ENCODE assay signal across 23 cellular contexts in the genomic region with DNA sequence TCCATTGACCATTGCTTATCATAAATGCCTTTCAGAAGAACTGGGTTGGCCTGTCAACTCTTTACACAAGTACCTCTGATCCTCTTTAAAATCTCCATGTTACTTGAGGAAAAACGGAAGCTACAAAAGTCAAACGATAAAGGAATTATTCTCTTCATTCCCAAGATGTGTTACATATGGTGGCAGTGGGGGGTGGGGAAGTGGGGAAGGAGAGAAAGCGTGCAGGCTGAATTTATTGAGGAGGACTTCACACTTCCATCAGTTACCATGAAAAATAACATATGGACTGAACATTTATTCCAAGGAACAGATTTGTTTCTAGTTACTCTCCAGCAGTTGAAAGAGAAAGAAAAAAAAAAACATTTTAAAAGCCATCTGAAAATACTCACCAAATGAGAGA.
"Had no signal": no experiment of that assay in that cellular context is flagged by ENCODE, and none has a peak within 500 bp of the region (broad histone marks: within the 10 kb centered on the region; RNA-seq: fewer than 3 reads in every experiment).

No MANE protein-coding gene starts in this region.

- DNase-seq: naive B cell; naive thymus-derived CD8-positive, alpha-beta T cell; occipital lobe; ovary; psoas muscle; right cardiac atrium; right lobe of liver; sigmoid colon; small intestine; stimulated activated CD4-positive, alpha-beta T cell treated with anti-CD3 and anti-CD28 coated beads, Interleukin-15, amount 100 ng/mL, for 24 hours; stimulated activated CD4-positive, alpha-beta T cell treated with anti-CD3 and anti-CD28 coated beads, Interleukin-2, amount 100 ng/mL, for 24 hours; stimulated activated CD4-positive, alpha-beta T cell treated with anti-CD3 and anti-CD28 coated beads, Interleukin-2, amount 100 ng/mL, for 48 hours; stimulated activated CD4-positive, alpha-beta T cell treated with anti-CD3 and anti-CD28 coated beads, Interleukin-4, amount 100 ng/mL, for 24 hours; stimulated activated naive B cell treated with anti-CD40 and anti-IgM and Interleukin-4, amounts not matched to agents 10 μg/mL and 1 μg/mL and 100 μg/mL, for 72 hours; stimulated activated naive CD4-positive, alpha-beta T cell treated with Interleukin-2 at 50 U/mL for 16 hours; stomach; testis; trophoblast cell; upper lobe of left lung had no signal

- H3K4me3 ChIP-seq: neural progenitor cell, ovary, psoas muscle, right lobe of liver, sigmoid colon, stomach, suprapubic skin, testis, tibial nerve, upper lobe of left lung had no signal

- H3K9me3 ChIP-seq: ovary, psoas muscle, right lobe of liver, sigmoid colon, stomach, suprapubic skin, testis, tibial nerve, upper lobe of left lung had no signal

- H3K36me3 ChIP-seq: neural progenitor cell, ovary, right lobe of liver, sigmoid colon, stomach, suprapubic skin, tibial nerve, upper lobe of left lung had no signal

- H2AFZ ChIP-seq: neural progenitor cell, parathyroid adenoma had no signal

- H3K9ac ChIP-seq: neural progenitor cell, parathyroid adenoma had no signal

- H3K4me2 ChIP-seq: neural progenitor cell had no signal

- H3K4me1 ChIP-seq: parathyroid adenoma, psoas muscle, right lobe of liver, sigmoid colon, suprapubic skin, testis, tibial nerve, upper lobe of left lung had no signal

- H3K79me2 ChIP-seq: parathyroid adenoma had no signal

- H3K27ac ChIP-seq: neural progenitor cell, ovary, parathyroid adenoma, psoas muscle, right lobe of liver, sigmoid colon, stomach, suprapubic skin, testis, tibial nerve, upper lobe of left lung had no signal

- H3K27me3 ChIP-seq: neural progenitor cell, ovary, right lobe of liver, sigmoid colon, stomach, suprapubic skin, testis, tibial nerve, upper lobe of left lung had no signal
